8 cellular contexts compared by ENCODE assay signal in the genomic region with DNA sequence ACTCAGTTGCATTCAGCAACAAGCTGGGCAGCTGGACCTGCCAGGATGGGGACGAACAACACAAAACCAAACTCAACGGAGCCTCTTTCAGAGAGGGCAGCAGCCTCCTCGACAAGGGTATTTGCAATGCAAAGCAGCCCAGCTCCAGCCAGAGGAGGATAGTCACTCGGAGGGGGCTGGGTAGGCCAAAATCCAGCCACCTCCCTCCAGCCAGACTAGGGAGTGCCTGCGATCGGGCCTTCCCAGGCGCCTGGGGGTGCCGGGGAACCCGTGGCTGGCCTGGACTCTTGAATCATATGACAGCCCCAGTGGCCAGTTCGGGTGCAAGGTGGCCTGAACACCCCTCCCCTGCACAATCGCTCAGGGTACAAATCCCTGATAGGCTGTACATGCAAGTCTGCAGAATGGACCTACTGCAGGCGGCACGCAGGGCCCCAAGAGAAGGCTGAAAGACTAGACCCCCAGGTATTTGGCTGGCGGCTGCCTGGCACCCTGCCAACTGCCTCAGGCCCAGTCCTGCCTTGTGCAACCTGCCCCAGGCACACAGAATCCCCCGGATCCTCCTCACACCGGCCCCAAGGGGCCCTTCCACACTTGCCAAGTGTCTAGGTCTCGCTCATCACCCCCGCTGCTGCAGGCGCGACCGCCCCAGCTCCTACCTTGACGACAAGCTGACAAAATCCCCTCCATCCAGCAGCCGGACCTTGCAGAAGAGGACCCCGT. TPM values are rescaled to one million over a fixed set of nuclear protein-coding genes. Genes with fewer than 3 reads are reported as not detected.
DNase-seq lines count a peak whose midpoint lies in the region; ATAC-seq, FAIRE-seq and TF ChIP-seq lines count a peak whose summit lies in the region.

No MANE protein-coding gene starts in this region.

- TF ChIP-seq CTCF in AG09309 (IDR thresholded peaks at IDR 0.05; ENCODE audit: control insufficient read depth, insufficient read depth, low read depth, low read length, missing control alignments): no peak
- TF ChIP-seq CTCF in astrocyte of the cerebellum (IDR thresholded peaks at IDR 0.05; ENCODE audit: low read depth, low read length, missing control alignments): no peak

- peak; percentile 88 for FAIRE-seq in GM12891 (lab: Jason Lieb, UNC)

- no peak for ATAC-seq in GM21515 (IDR thresholded peaks at IDR 0.05; ENCODE audit: unreplicated experiment)

- in situ Hi-C loops in astrocyte of the cerebellum (cut with HindIII; ENCODE audit: low sequenced_read_pairs): loop anchor here (10.0 kb wide), 1 partner anchor 65 kb away; no protein-coding TSS in a partner anchor

- H3K4me3 ChIP-seq in AG09309 (ENCODE audit: control insufficient read depth, low read depth, low read length) (peak overlapping the region; percentile 75), astrocyte of the cerebellum (ENCODE audit: low read depth, low read length) (peak overlapping the region; percentile 65), iPS-11a (ENCODE audit: low read depth, low read length) (peak overlapping the region; percentile 78)

- DNase-seq in AG09309 (ENCODE audit: low read depth) (no peak), GM12891 (ENCODE audit: insufficient read length, low spot score) (no peak), NCI-H2227 treated with DMSO at 0.1 percent for 48 hours (lab: John Stamatoyannopoulos, UW) (peak; percentile 17), astrocyte of the cerebellum (ENCODE audit: low read depth) (no peak), retina (peak; percentile 75), NCI-H510A (lab: John Stamatoyannopoulos, UW) (no peak)

- no peak for TF ChIP-seq POLR2A in GM12891 (IDR thresholded peaks at IDR 0.05; ENCODE audit: low read depth, low read length)

TF ChIP-seq in GM12891, 5 proteins besides CTCF, POLR2A, EP300 and RAD21:
- TF ChIP-seq PAX5 (IDR thresholded peaks at IDR 0.05; ENCODE audit: insufficient read depth, low read length, severe bottlenecking): no peak
- no peak for TF ChIP-seq TAF1 (IDR thresholded peaks at IDR 0.05; ENCODE audit: low read depth, low read length)
- peak; percentile 96 for TF ChIP-seq POU2F2 (IDR thresholded peaks at IDR 0.05; ENCODE audit: low read depth, low read length)
- 0 out of 2 replicates have a peak, but pooled peaks have one; percentile 20 for TF ChIP-seq POLR2AphosphoS5 (IDR thresholded peaks at IDR 0.05; ENCODE audit: low read depth, low read length)
- no peak for TF ChIP-seq SPI1 (IDR thresholded peaks at IDR 0.05; ENCODE audit: low read depth, low read length)

RNA-seq across cellular contexts. Expression of a gene that starts 1.3 kb away (rescaled TPM):
- 26.9 TPM for polyA plus RNA-seq in GM12891 (2012; ENCODE audit: low read depth, missing spikeins)

RNA-seq across cellular contexts. Expression of a gene that starts 41.8 kb away (rescaled TPM):
- 28.2 TPM for polyA plus RNA-seq in GM12891 (2012; ENCODE audit: low read depth, missing spikeins)

RNA-seq across cellular contexts. Expression of a gene that starts 48.9 kb away (rescaled TPM):
- polyA plus RNA-seq in GM12891 (2012; ENCODE audit: low read depth, missing spikeins): 0.42 TPM

Comparison
In these comparisons a context has a peak if more than half of its experiments do, and no peak if none do; other contexts are left out.
1. DNase-seq: peak in NCI-H2227 treated with DMSO at 0.1 percent for 48 hours (single experiment) and retina (single experiment); none in AG09309 (single experiment), GM12891 (single experiment), astrocyte of the cerebellum (single experiment) and NCI-H510A (single experiment).
2. Peak in every context shown above with its lines, with median percentiles within 50 percentile points of each other: H3K4me3 ChIP-seq.